In genomic region chr2:70948350-70949003, GRCh38 we compare ENCODE assay signal across 8 cellular contexts.
DNase-seq lines count a peak whose midpoint lies in the region; ATAC-seq lines count a peak whose summit lies in the region.

No MANE protein-coding gene starts in this region.

- peak overlapping the region; percentile 47 to 61 for H3K4me3 ChIP-seq in duodenal mucosa (ENCODE audit: low read depth in 1 of 2, low read length in 2 of 2)

- H3K9ac ChIP-seq in duodenal mucosa (ENCODE audit: low read depth in 1 of 2, low read length in 2 of 2): peak overlapping the region in 1 of 2 donors; percentile 39

- H3K27ac ChIP-seq in duodenal mucosa (ENCODE audit: low read depth, low read length): no peak overlapping the region

- DNase-seq in NCI-H748 (lab: John Stamatoyannopoulos, UW; ENCODE audit: unreplicated experiment): peak; percentile 57
- DNase-seq in NCI-H748 treated with DMSO at 0.1 percent for 48 hours (lab: John Stamatoyannopoulos, UW): no peak
- peak; percentile 24 for DNase-seq in NCI-H446 treated with DMSO at 0.1 percent for 48 hours (lab: John Stamatoyannopoulos, UW)
- peak; percentile 76 to 80 for DNase-seq in activated CD4-positive, alpha-beta T cell treated with anti-CD3 and anti-CD28 coated beads, Interleukin-2, amount 50 U/mL, for 4 hours
- DNase-seq in medulla oblongata (ENCODE audit: extremely low spot score): peak; percentile 87
- peak; percentile 63 to 84 (median 71) for DNase-seq in stimulated activated CD4-positive, alpha-beta T cell treated with anti-CD3 and anti-CD28 coated beads, TNF-alpha, amount 100 ng/mL, for 48 hours (ENCODE audit: low read depth in 3 of 3)

- H3K27me3 ChIP-seq in duodenal mucosa (ENCODE audit: control insufficient read depth in 1 of 2, insufficient read depth in 2 of 2, low read length in 2 of 2): peaks cover 16 to 21% of the 10 kb centered on the region in 2 donors

- ATAC-seq in HG03108 (IDR thresholded peaks at IDR 0.05; ENCODE audit: unreplicated experiment): peak; percentile 87

- H3K4me1 ChIP-seq in duodenal mucosa (ENCODE audit: control insufficient read depth in 1 of 2, insufficient read depth in 2 of 2, low read length in 2 of 2): peaks cover 2 to 3% of the 10 kb centered on the region in 2 donors

- H3K9me3 ChIP-seq in duodenal mucosa (ENCODE audit: control insufficient read depth in 1 of 2, low read length in 2 of 2): no peaks in the 10 kb centered on the region

- no peaks in the 10 kb centered on the region for H3K36me3 ChIP-seq in duodenal mucosa (ENCODE audit: control insufficient read depth in 1 of 2, insufficient read depth in 2 of 2, low read length in 2 of 2)
